Comparison of ENCODE assay signal across 20 cellular contexts in the genomic region with DNA sequence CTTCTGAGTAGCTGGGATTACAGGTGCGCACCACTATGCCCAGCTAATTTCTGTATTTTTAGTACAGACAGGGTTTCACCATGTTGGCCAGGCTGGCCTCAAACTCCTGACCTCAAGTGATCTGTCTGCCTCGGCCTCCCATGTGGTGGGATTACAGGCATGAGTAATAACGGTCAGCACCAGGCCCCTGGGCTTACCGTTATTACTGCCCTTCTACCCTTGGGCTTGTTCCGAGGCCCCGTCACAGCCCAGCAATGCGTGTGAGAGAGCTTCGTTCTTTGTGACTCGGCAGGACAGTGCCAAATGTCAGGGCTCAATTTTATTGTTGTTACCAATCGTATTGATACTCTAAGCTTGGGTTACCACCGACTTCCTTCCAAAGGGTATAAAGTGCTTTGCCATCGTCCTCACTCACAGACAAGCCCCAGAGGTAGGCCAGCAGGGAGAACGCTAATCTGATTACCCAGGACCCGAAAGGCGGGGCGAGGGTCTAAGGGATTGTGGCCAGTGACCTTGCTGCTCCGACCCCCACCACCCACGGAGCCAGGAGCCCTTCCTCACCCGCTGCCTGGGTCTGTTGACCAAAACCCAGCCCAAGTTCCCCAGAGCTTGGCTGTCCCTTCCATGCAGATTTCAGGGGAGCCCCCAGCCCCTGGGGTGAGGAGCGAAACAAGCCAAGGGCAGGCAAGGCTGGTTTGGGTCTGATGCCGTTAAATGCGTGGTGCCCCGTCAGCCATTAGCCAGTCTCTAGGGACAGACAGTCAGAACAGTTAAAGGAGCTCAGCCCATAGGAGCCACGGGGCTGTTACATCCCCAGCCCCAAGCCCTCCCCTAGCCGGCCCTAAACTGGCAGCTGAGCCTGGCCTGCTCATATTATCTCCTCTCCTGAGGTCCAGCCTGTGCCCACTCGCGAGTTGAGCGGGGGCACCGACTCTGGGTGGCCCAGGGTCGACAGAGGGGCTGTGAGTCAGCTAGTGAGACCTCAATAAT. TPM values are rescaled to one million over a fixed set of nuclear protein-coding genes. Genes with fewer than 3 reads are reported as not detected.
DNase-seq lines count a peak whose midpoint lies in the region; ATAC-seq and TF ChIP-seq lines count a peak whose summit lies in the region.
"Had no signal": no experiment of that assay in that cellular context is flagged by ENCODE, and none has a peak within 500 bp of the region (broad histone marks: within the 10 kb centered on the region; RNA-seq: fewer than 3 reads in every experiment).

No MANE protein-coding gene starts in this region.

- H3K4me2 ChIP-seq in osteoblast (ENCODE audit: insufficient read depth, low read length), result no peak overlapping the region
- H3K4me2 ChIP-seq: A549 had no signal

- ATAC-seq in heart left ventricle (peak in 3 of 4 donors; percentile 17 to 42 (median 18)), GM21447 (IDR thresholded peaks at IDR 0.05; ENCODE audit: unreplicated experiment) (no peak)
- ATAC-seq in stimulated activated memory B cell treated with anti-CD40 and anti-IgM and Interleukin-4, amounts not matched to agents 10 μg/mL and 1 μg/mL and 100 μg/mL, for 72 hours, result peak; percentile 14
- ATAC-seq: A549 had no signal

- 74 to 81% (median 80%) methylated on average over 22 to 30 of the region's 30 CpGs for WGBS in heart left ventricle, 4 donors

- no peak overlapping the region for H2AFZ ChIP-seq in osteoblast (ENCODE audit: low read length)

- no peaks in the 10 kb centered on the region for H3K79me2 ChIP-seq in osteoblast (ENCODE audit: insufficient read depth, low read length)

- H3K27ac ChIP-seq in heart left ventricle, result no peak overlapping the region
- H3K27ac ChIP-seq in osteoblast (ENCODE audit: low read depth, low read length), result no peak overlapping the region
- H3K27ac ChIP-seq in vagina, result no peak overlapping the region
- no peak overlapping the region for H3K27ac ChIP-seq in tibial artery
- H3K27ac ChIP-seq: A549 had no signal

- H3K9me3 ChIP-seq in heart left ventricle (peaks cover 0 to 4% (median 0%) of the 10 kb centered on the region in 12 donors), osteoblast (ENCODE audit: low read depth, low read length) (no peaks in the 10 kb centered on the region), vagina (no peaks in the 10 kb centered on the region), tibial artery (no peaks in the 10 kb centered on the region)
- H3K9me3 ChIP-seq: A549, BE2C had no signal

- H3K36me3 ChIP-seq in heart left ventricle, result no peaks in the 10 kb centered on the region
- H3K36me3 ChIP-seq in osteoblast (ENCODE audit: insufficient read depth, low read length), result no peaks in the 10 kb centered on the region
- no peaks in the 10 kb centered on the region for H3K36me3 ChIP-seq in vagina
- no peaks in the 10 kb centered on the region for H3K36me3 ChIP-seq in tibial artery
- H3K36me3 ChIP-seq: BE2C had no signal

- no peak overlapping the region for H3K27ac Mint-ChIP-seq in stimulated activated memory B cell treated with anti-CD40 and anti-IgM and Interleukin-4, amounts not matched to agents 10 μg/mL and 1 μg/mL and 100 μg/mL, for 72 hours
- H3K27ac Mint-ChIP-seq: CD4-positive, CD25-positive, alpha-beta regulatory T cell; IgD-negative memory B cell had no signal

- H3K27me3 Mint-ChIP-seq in stimulated activated memory B cell treated with anti-CD40 and anti-IgM and Interleukin-4, amounts not matched to agents 10 μg/mL and 1 μg/mL and 100 μg/mL, for 72 hours, result peaks cover 18% of the 10 kb centered on the region
- H3K27me3 Mint-ChIP-seq: CD4-positive, CD25-positive, alpha-beta regulatory T cell; IgD-negative memory B cell had no signal

- TF ChIP-seq CTCF in heart left ventricle (IDR thresholded peaks at IDR 0.05) (no peak), osteoblast (IDR thresholded peaks at IDR 0.05; ENCODE audit: extremely low read depth, low read depth, low read length) (no peak), vagina (IDR thresholded peaks at IDR 0.05) (no peak), tibial artery (IDR thresholded peaks at IDR 0.05) (no peak)

- DNase-seq in NCI-H82 (lab: John Stamatoyannopoulos, UW) (peak; percentile 83), heart left ventricle (peak in 1 of 5 donors; percentile 25), osteoblast (ENCODE audit: insufficient read length, low spot score, missing footprints) (peak; percentile 38), vagina (ENCODE audit: extremely low spot score in 2 of 2) (no peak), tibial artery (no peak)
- DNase-seq: BE2C; CD4-positive, CD25-positive, alpha-beta regulatory T cell; COR-L47; DMS 273 treated with DMSO at 0.1 percent for 48 hours; DMS79 treated with DMSO at 0.1 percent for 48 hours; NCI-H1105; NCI-H146; NCI-H2029; NCI-H2227 treated with DMSO at 0.1 percent for 48 hours; NCI-H510A; NCI-H748 treated with DMSO at 0.1 percent for 48 hours had no signal

- H4K20me1 ChIP-seq in osteoblast (ENCODE audit: insufficient read depth, low read length), result no peaks in the 10 kb centered on the region

- no peak for TF ChIP-seq POLR2A in heart left ventricle (IDR thresholded peaks at IDR 0.05)
- no peak for TF ChIP-seq POLR2A in vagina (IDR thresholded peaks at IDR 0.05)

- peaks cover 7% of the 10 kb centered on the region for H3K9me3 Mint-ChIP-seq in stimulated activated memory B cell treated with anti-CD40 and anti-IgM and Interleukin-4, amounts not matched to agents 10 μg/mL and 1 μg/mL and 100 μg/mL, for 72 hours
- H3K9me3 Mint-ChIP-seq: CD4-positive, CD25-positive, alpha-beta regulatory T cell had no signal

- no peak overlapping the region for H3K4me3 ChIP-seq in heart left ventricle
- H3K4me3 ChIP-seq in osteoblast (ENCODE audit: insufficient read depth, low read length), result no peak overlapping the region
- H3K4me3 ChIP-seq in vagina, result no peak overlapping the region
- H3K4me3 ChIP-seq in tibial artery, result no peak overlapping the region
- H3K4me3 ChIP-seq: A549 had no signal

- no peak overlapping the region for H3K4me3 Mint-ChIP-seq in stimulated activated memory B cell treated with anti-CD40 and anti-IgM and Interleukin-4, amounts not matched to agents 10 μg/mL and 1 μg/mL and 100 μg/mL, for 72 hours
- H3K4me3 Mint-ChIP-seq: CD4-positive, CD25-positive, alpha-beta regulatory T cell; IgD-negative memory B cell had no signal

- no peaks in the 10 kb centered on the region for H3K27me3 ChIP-seq in heart left ventricle
- H3K27me3 ChIP-seq in osteoblast (ENCODE audit: insufficient read depth, low read length), result peaks cover 30% of the 10 kb centered on the region
- H3K27me3 ChIP-seq in vagina, result no peaks in the 10 kb centered on the region
- H3K27me3 ChIP-seq in tibial artery, result peaks cover 0 to 24% of the 10 kb centered on the region in 2 donors
- H3K27me3 ChIP-seq: BE2C had no signal

- H3K4me1 Mint-ChIP-seq in stimulated activated memory B cell treated with anti-CD40 and anti-IgM and Interleukin-4, amounts not matched to agents 10 μg/mL and 1 μg/mL and 100 μg/mL, for 72 hours, result no peaks in the 10 kb centered on the region
- H3K4me1 Mint-ChIP-seq: CD4-positive, CD25-positive, alpha-beta regulatory T cell; IgD-negative memory B cell had no signal

- intact Hi-C loops in heart left ventricle (cut with DNase I), result no loop called here
- intact Hi-C loops in vagina (cut with DNase I), result no loop called here
- intact Hi-C loops in tibial artery (cut with DNase I; ENCODE audit: low total_unique reads), result no loop called here

- H3K4me1 ChIP-seq in heart left ventricle (peaks cover 0 to 12% (median 0%) of the 10 kb centered on the region in 12 donors), osteoblast (ENCODE audit: insufficient read depth, low read length) (no peaks in the 10 kb centered on the region), vagina (no peaks in the 10 kb centered on the region), tibial artery (no peaks in the 10 kb centered on the region)
- H3K4me1 ChIP-seq: A549, BE2C had no signal

- H3K36me3 Mint-ChIP-seq in stimulated activated memory B cell treated with anti-CD40 and anti-IgM and Interleukin-4, amounts not matched to agents 10 μg/mL and 1 μg/mL and 100 μg/mL, for 72 hours, result no peaks in the 10 kb centered on the region
- H3K36me3 Mint-ChIP-seq: CD4-positive, CD25-positive, alpha-beta regulatory T cell had no signal

RNA-seq across cellular contexts. Expression of a gene that starts 54.9 kb away (rescaled TPM):
- total RNA-seq in heart left ventricle, result 10 to 100 TPM; 39.5 to 84.9 (median 63.2) TPM
- polyA plus RNA-seq in heart left ventricle, result 10 to 100 TPM; 28.8 to 50.0 TPM
- total RNA-seq in osteoblast, result 0.36 and 0.59 TPM in 2 replicates
- 30.7 TPM for total RNA-seq in vagina

Comparison
In these comparisons a context has a peak if more than half of its experiments do, and no peak if none do; other contexts are left out.
1. DNase-seq: peak in NCI-H82 (single experiment) and osteoblast (single experiment); none in vagina (0 of 2) and tibial artery (0 of 2).
2. RNA of a gene that starts 54.9 kb away (total RNA-seq): 39.5 to 84.9 TPM in heart left ventricle and 30.7 TPM in vagina (single experiment); 0.36 to 0.59 TPM in osteoblast; every median in the first group is over 10 times any median in the second.